Comparison of ENCODE assay signal across 15 cellular contexts in genomic region chr6:156583083-156583482, GRCh38.
A peak's percentile ranks its signal among the peaks of the same experiment; 100 is the strongest.
DNase-seq lines count a peak whose midpoint lies in the region; ATAC-seq, FAIRE-seq and TF ChIP-seq lines count a peak whose summit lies in the region.
"Had no signal": no experiment of that assay in that cellular context is flagged by ENCODE, and none has a peak within 500 bp of the region (broad histone marks: within the 10 kb centered on the region; RNA-seq: fewer than 3 reads in every experiment).

No MANE protein-coding gene starts in this region.

- no peaks in the 10 kb centered on the region for H4K20me1 ChIP-seq in GM23338 (replicated peaks; ENCODE audit: insufficient read depth)
- H4K20me1 ChIP-seq in OCI-LY7 (ENCODE audit: insufficient read depth, low read length), result no peaks in the 10 kb centered on the region

- POLR2A ChIA-PET in OCI-LY7 (lab: Charles Lee), result interaction anchor here (0.6 to 1.9 kb wide), 11 partner anchors 12 to 555 kb away, joined by 3 to 11 read pairs (median 4); no protein-coding TSS in a partner anchor

- no peaks in the 10 kb centered on the region for H3K79me2 ChIP-seq in GM23338 (replicated peaks; ENCODE audit: insufficient read depth)
- no peaks in the 10 kb centered on the region for H3K79me2 ChIP-seq in OCI-LY7 (ENCODE audit: insufficient read depth, low read depth, low read length)

- H3K36me3 Mint-ChIP-seq in GM23338 (ENCODE audit: low read depth), result peaks cover 9% of the 10 kb centered on the region
- H3K36me3 Mint-ChIP-seq in activated naive CD4-positive, alpha-beta T cell treated with anti-CD3 and anti-CD28 coated beads, Interleukin-2, amount 50 U/mL, for 72 hours, result peaks cover 8 to 10% of the 10 kb centered on the region in 2 donors

- no peak for DNase-seq in GM12891 (ENCODE audit: insufficient read length, low spot score)
- DNase-seq in GM23338 (ENCODE audit: low spot score), result no peak
- no peak for DNase-seq in OCI-LY7 (ENCODE audit: low spot score)
- DNase-seq in activated naive CD4-positive, alpha-beta T cell treated with anti-CD3 and anti-CD28 coated beads, Interleukin-2, amount 50 U/mL, for 72 hours (ENCODE audit: low spot score in 2 of 2), result no peak
- no peak for DNase-seq in activated CD4-positive, alpha-beta T cell treated with anti-CD3 and anti-CD28 coated beads, Interleukin-2, amount 50 U/mL, for 4 hours
- no peak for DNase-seq in COLO829 (ENCODE audit: low spot score)
- no peak for DNase-seq in coronary artery (ENCODE audit: low spot score)
- DNase-seq: C1 segment of cervical spinal cord; Caco-2; CD4-positive, alpha-beta memory T cell; GF-D8; H9 had no signal

- peaks cover 4% of the 10 kb centered on the region for H3K27me3 Mint-ChIP-seq in GM23338 (ENCODE audit: insufficient read depth, low read depth, poor library complexity)

- TF ChIP-seq CTCF in GM23338 (conservative IDR thresholded peaks at IDR 0.05; ENCODE audit: low read depth in 2 of 2) (no peak), OCI-LY7 (conservative IDR thresholded peaks at IDR 0.05; ENCODE audit: low read length) (no peak), coronary artery (IDR thresholded peaks at IDR 0.05) (no peak)

- no TSS peak for BruUV-seq in OCI-LY7 (replicated peaks; lab: Mats Ljungman, UMichigan)

- H3F3A ChIP-seq in GM23338 (replicated peaks; ENCODE audit: low read depth), result no peaks in the 10 kb centered on the region

- no peak for TF ChIP-seq POLR2A in GM12891 (IDR thresholded peaks at IDR 0.05; ENCODE audit: low read depth, low read length)

- CTCF ChIA-PET in OCI-LY7 (lab: Charles Lee; ENCODE audit: unreplicated experiment), result interaction anchor here (0.6 to 1.2 kb wide), 2 partner anchors 55 to 187 kb away, joined by 3 to 6 read pairs; no protein-coding TSS in a partner anchor

- H3K9me2 ChIP-seq in GM23338 (ENCODE audit: insufficient read depth) (no peaks in the 10 kb centered on the region), OCI-LY7 (ENCODE audit: insufficient read depth, low read length) (no peaks in the 10 kb centered on the region)

- H3K4me2 ChIP-seq in GM23338 (no peak overlapping the region), OCI-LY7 (ENCODE audit: low read length) (peak overlapping the region; percentile 57)

- H3K4me1 ChIP-seq in GM23338 (ENCODE audit: insufficient read depth) (no peaks in the 10 kb centered on the region), OCI-LY7 (ENCODE audit: insufficient read depth, low read length, poor library complexity, severe bottlenecking) (peaks cover 23% of the 10 kb centered on the region), endocrine pancreas (ENCODE audit: control insufficient read depth, insufficient read depth, low read length) (peaks cover 4% of the 10 kb centered on the region)
- H3K4me1 ChIP-seq: Caco-2 had no signal

- peaks cover 3% of the 10 kb centered on the region for H3K4me1 Mint-ChIP-seq in GM23338
- H3K4me1 Mint-ChIP-seq: CD4-positive, alpha-beta memory T cell had no signal

- no peaks in the 10 kb centered on the region for H3K27me3 ChIP-seq in GM23338 (ENCODE audit: insufficient read depth)
- H3K27me3 ChIP-seq in endocrine pancreas (ENCODE audit: control insufficient read depth, insufficient read depth, low read length), result no peaks in the 10 kb centered on the region

- H3K27ac ChIP-seq in GM23338 (ENCODE audit: low read depth) (no peak overlapping the region), OCI-LY7 (ENCODE audit: low read depth, low read length, poor library complexity, severe bottlenecking) (peak overlapping the region; percentile 84), coronary artery (no peak overlapping the region)

- peak; percentile 5 for FAIRE-seq in GM12891 (lab: Jason Lieb, UNC)
- FAIRE-seq: GM12892 had no signal

- H3K9me3 ChIP-seq in OCI-LY7 (ENCODE audit: low read length) (peaks cover 47% of the 10 kb centered on the region), endocrine pancreas (ENCODE audit: control insufficient read depth, low read length) (peaks cover under 1% of the 10 kb centered on the region)
- H3K9me3 ChIP-seq: Caco-2 had no signal

- H3K4me3 ChIP-seq in GM23338 (no peak overlapping the region), OCI-LY7 (ENCODE audit: low read depth, low read length, poor library complexity, severe bottlenecking) (peak overlapping the region; percentile 33), endocrine pancreas (ENCODE audit: control insufficient read depth, insufficient read depth, low read length) (peak overlapping the region; percentile 48), coronary artery (no peak overlapping the region)

- intact Hi-C loops in OCI-LY7 (cut with micrococcal nuclease; ENCODE audit: unreplicated experiment), result loop anchor here (2.0 to 5.0 kb wide), 3 partner anchors 54 to 194 kb away; partner anchors contain the start of gene ARID1B

- no peak overlapping the region for H3K9ac ChIP-seq in endocrine pancreas (ENCODE audit: control insufficient read depth, insufficient read depth, low read length)

- H3K36me3 ChIP-seq in GM23338 (ENCODE audit: insufficient read depth) (no peaks in the 10 kb centered on the region), OCI-LY7 (ENCODE audit: insufficient read depth, low read length) (peaks cover 7% of the 10 kb centered on the region; the same call in 1 of the 2 replicates), endocrine pancreas (ENCODE audit: control insufficient read depth, insufficient read depth, low read length) (no peaks in the 10 kb centered on the region)

- no peak for ATAC-seq in GM23338
- no peak for ATAC-seq in activated naive CD4-positive, alpha-beta T cell treated with anti-CD3 and anti-CD28 coated beads, Interleukin-2, amount 50 U/mL, for 72 hours
- ATAC-seq: HCT116 had no signal

- no peak overlapping the region for H3K4me3 Mint-ChIP-seq in GM23338
- H3K4me3 Mint-ChIP-seq: CD4-positive, alpha-beta memory T cell; H9 had no signal

- no peak overlapping the region for H3K27ac Mint-ChIP-seq in GM23338
- H3K27ac Mint-ChIP-seq in activated naive CD4-positive, alpha-beta T cell treated with anti-CD3 and anti-CD28 coated beads, Interleukin-2, amount 50 U/mL, for 72 hours, result no peak overlapping the region
- H3K27ac Mint-ChIP-seq: H9 had no signal

- H2AFZ ChIP-seq in GM23338, result 0 out of 2 replicates have a peak overlapping the region, but pooled peaks have one; percentile 40
- peak overlapping the region; percentile 77 for H2AFZ ChIP-seq in OCI-LY7 (ENCODE audit: low read length)

- H3K9me3 Mint-ChIP-seq in GM23338, result peaks cover 15% of the 10 kb centered on the region
- peaks cover 9 to 20% of the 10 kb centered on the region in 2 donors for H3K9me3 Mint-ChIP-seq in activated naive CD4-positive, alpha-beta T cell treated with anti-CD3 and anti-CD28 coated beads, Interleukin-2, amount 50 U/mL, for 72 hours

TF ChIP-seq in GM12891, 5 proteins besides CTCF, POLR2A, EP300 and RAD21:
- TF ChIP-seq POLR2AphosphoS5 (IDR thresholded peaks at IDR 0.05; ENCODE audit: low read depth, low read length), result no peak
TF ChIP-seq in GM12891: peak in this region for 0.

TF ChIP-seq in GM23338, 12 proteins besides CTCF, POLR2A, EP300 and RAD21 (continues in another document):
- no peak for TF ChIP-seq CREB1 (CRISPR knock-in tag; IDR thresholded peaks at IDR 0.05; ENCODE audit: low read depth)
- TF ChIP-seq ZNF331 (CRISPR knock-in tag; IDR thresholded peaks at IDR 0.05; ENCODE audit: low read depth), result no peak
- TF ChIP-seq JUNB (IDR thresholded peaks at IDR 0.05; ENCODE audit: unreplicated experiment), result no peak
- no peak for TF ChIP-seq EZH2 (IDR thresholded peaks at IDR 0.05; ENCODE audit: low read depth, unreplicated experiment)
- TF ChIP-seq, protein P1, sequence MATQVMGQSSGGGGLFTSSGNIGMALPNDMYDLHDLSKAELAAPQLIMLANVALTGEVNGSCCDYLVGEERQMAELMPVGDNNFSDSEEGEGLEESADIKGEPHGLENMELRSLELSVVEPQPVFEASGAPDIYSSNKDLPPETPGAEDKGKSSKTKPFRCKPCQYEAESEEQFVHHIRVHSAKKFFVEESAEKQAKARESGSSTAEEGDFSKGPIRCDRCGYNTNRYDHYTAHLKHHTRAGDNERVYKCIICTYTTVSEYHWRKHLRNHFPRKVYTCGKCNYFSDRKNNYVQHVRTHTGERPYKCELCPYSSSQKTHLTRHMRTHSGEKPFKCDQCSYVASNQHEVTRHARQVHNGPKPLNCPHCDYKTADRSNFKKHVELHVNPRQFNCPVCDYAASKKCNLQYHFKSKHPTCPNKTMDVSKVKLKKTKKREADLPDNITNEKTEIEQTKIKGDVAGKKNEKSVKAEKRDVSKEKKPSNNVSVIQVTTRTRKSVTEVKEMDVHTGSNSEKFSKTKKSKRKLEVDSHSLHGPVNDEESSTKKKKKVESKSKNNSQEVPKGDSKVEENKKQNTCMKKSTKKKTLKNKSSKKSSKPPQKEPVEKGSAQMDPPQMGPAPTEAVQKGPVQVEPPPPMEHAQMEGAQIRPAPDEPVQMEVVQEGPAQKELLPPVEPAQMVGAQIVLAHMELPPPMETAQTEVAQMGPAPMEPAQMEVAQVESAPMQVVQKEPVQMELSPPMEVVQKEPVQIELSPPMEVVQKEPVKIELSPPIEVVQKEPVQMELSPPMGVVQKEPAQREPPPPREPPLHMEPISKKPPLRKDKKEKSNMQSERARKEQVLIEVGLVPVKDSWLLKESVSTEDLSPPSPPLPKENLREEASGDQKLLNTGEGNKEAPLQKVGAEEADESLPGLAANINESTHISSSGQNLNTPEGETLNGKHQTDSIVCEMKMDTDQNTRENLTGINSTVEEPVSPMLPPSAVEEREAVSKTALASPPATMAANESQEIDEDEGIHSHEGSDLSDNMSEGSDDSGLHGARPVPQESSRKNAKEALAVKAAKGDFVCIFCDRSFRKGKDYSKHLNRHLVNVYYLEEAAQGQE (IDR thresholded peaks at IDR 0.05; ENCODE audit: unreplicated experiment), result no peak
- no peak for TF ChIP-seq STAT1 (IDR thresholded peaks at IDR 0.05; ENCODE audit: unreplicated experiment)

Comparison
In these comparisons a context has a peak if more than half of its experiments do, and no peak if none do; other contexts are left out.
1. H3K4me3 ChIP-seq: peak in OCI-LY7 (single experiment) and endocrine pancreas (single experiment); none in GM23338 (single experiment) and coronary artery (single experiment).